In the genomic region with DNA sequence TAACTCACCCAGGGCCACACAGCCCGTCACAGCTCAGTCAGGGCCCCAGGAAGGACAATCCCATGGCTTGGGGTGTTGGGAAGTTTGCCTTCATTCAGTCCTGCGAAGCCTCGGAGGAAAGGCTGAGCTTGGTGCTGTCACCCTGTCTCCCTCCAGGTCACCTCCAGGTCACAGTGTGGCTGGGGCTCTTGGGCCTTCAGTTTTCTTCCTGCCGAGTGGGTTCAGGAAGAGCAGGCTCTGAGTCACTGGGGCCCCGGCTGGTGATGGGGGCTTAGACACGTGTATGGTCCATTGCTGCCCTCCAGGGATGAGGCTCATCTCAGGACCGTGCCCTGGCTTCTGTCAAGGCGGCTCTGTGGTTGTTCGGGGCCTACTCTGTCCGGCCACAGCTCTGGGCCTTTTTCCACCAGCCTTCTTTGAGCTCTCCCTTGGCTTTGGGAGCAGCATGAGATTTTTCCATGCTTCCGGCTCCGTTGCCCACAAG, we compare ENCODE assay signal across 1 cellular context.
TF ChIP-seq lines count a peak whose summit lies in the region.

No MANE protein-coding gene starts in this region.

TF ChIP-seq in HepG2, 621 proteins besides CTCF, POLR2A, EP300 and RAD21 (continued from another document and continues in another):
- TF ChIP-seq, protein P1, sequence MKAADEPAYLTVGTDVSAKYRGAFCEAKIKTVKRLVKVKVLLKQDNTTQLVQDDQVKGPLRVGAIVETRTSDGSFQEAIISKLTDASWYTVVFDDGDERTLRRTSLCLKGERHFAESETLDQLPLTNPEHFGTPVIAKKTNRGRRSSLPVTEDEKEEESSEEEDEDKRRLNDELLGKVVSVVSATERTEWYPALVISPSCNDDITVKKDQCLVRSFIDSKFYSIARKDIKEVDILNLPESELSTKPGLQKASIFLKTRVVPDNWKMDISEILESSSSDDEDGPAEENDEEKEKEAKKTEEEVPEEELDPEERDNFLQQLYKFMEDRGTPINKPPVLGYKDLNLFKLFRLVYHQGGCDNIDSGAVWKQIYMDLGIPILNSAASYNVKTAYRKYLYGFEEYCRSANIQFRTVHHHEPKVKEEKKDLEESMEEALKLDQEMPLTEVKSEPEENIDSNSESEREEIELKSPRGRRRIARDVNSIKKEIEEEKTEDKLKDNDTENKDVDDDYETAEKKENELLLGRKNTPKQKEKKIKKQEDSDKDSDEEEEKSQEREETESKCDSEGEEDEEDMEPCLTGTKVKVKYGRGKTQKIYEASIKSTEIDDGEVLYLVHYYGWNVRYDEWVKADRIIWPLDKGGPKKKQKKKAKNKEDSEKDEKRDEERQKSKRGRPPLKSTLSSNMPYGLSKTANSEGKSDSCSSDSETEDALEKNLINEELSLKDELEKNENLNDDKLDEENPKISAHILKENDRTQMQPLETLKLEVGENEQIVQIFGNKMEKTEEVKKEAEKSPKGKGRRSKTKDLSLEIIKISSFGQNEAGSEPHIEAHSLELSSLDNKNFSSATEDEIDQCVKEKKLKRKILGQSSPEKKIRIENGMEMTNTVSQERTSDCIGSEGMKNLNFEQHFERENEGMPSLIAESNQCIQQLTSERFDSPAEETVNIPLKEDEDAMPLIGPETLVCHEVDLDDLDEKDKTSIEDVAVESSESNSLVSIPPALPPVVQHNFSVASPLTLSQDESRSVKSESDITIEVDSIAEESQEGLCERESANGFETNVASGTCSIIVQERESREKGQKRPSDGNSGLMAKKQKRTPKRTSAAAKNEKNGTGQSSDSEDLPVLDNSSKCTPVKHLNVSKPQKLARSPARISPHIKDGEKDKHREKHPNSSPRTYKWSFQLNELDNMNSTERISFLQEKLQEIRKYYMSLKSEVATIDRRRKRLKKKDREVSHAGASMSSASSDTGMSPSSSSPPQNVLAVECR (CRISPR knock-in tag; IDR thresholded peaks at IDR 0.05; ENCODE audit: borderline replicate concordance): no peak
- TF ChIP-seq KDM6A (CRISPR knock-in tag; IDR thresholded peaks at IDR 0.05; ENCODE audit: low read depth): no peak
- TF ChIP-seq IRF9 (CRISPR knock-in tag; IDR thresholded peaks at IDR 0.05; ENCODE audit: borderline replicate concordance): no peak
- TF ChIP-seq, protein P2, sequence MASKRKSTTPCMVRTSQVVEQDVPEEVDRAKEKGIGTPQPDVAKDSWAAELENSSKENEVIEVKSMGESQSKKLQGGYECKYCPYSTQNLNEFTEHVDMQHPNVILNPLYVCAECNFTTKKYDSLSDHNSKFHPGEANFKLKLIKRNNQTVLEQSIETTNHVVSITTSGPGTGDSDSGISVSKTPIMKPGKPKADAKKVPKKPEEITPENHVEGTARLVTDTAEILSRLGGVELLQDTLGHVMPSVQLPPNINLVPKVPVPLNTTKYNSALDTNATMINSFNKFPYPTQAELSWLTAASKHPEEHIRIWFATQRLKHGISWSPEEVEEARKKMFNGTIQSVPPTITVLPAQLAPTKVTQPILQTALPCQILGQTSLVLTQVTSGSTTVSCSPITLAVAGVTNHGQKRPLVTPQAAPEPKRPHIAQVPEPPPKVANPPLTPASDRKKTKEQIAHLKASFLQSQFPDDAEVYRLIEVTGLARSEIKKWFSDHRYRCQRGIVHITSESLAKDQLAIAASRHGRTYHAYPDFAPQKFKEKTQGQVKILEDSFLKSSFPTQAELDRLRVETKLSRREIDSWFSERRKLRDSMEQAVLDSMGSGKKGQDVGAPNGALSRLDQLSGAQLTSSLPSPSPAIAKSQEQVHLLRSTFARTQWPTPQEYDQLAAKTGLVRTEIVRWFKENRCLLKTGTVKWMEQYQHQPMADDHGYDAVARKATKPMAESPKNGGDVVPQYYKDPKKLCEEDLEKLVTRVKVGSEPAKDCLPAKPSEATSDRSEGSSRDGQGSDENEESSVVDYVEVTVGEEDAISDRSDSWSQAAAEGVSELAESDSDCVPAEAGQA (IDR thresholded peaks at IDR 0.05; ENCODE audit: low read depth): no peak
- TF ChIP-seq, protein P2 (CRISPR knock-in tag; IDR thresholded peaks at IDR 0.05; ENCODE audit: borderline replicate concordance): no peak
- no peak for TF ChIP-seq ZNF18 (CRISPR knock-in tag; IDR thresholded peaks at IDR 0.05; ENCODE audit: insufficient replicate concordance)
- TF ChIP-seq MAF1 (CRISPR knock-in tag; IDR thresholded peaks at IDR 0.05; ENCODE audit: borderline replicate concordance): 0 out of 2 replicates have a peak, but pooled peaks have one; percentile 45
- TF ChIP-seq ZNF589 (CRISPR knock-in tag; conservative IDR thresholded peaks at IDR 0.05): no peak
- TF ChIP-seq, protein P3, sequence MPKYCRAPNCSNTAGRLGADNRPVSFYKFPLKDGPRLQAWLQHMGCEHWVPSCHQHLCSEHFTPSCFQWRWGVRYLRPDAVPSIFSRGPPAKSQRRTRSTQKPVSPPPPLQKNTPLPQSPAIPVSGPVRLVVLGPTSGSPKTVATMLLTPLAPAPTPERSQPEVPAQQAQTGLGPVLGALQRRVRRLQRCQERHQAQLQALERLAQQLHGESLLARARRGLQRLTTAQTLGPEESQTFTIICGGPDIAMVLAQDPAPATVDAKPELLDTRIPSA (CRISPR knock-in tag; IDR thresholded peaks at IDR 0.05; ENCODE audit: borderline replicate concordance): no peak
- no peak for TF ChIP-seq THAP7 (CRISPR knock-in tag; IDR thresholded peaks at IDR 0.05)
- TF ChIP-seq TERF1 (CRISPR knock-in tag; IDR thresholded peaks at IDR 0.05): no peak
- no peak for TF ChIP-seq EZH2 (conservative IDR thresholded peaks at IDR 0.05; ENCODE audit: low read depth, low read length)
- TF ChIP-seq ZSCAN21 (CRISPR knock-in tag; IDR thresholded peaks at IDR 0.05; ENCODE audit: borderline replicate concordance): peak; percentile 41; the same call in 1 of the 2 replicates
- peak; percentile 37; the same call in 1 of the 2 replicates for TF ChIP-seq ZNF232 (CRISPR knock-in tag; IDR thresholded peaks at IDR 0.05; ENCODE audit: borderline replicate concordance)
- TF ChIP-seq GMEB2 (CRISPR knock-in tag; IDR thresholded peaks at IDR 0.05; ENCODE audit: low read depth): no peak
- no peak for TF ChIP-seq ZFP91 (CRISPR knock-in tag; IDR thresholded peaks at IDR 0.05; ENCODE audit: borderline replicate concordance)
- 0 out of 2 replicates have a peak, but pooled peaks have one; percentile 10 for TF ChIP-seq ARNT2 (CRISPR knock-in tag; IDR thresholded peaks at IDR 0.05; ENCODE audit: low read depth)
- TF ChIP-seq ATM (IDR thresholded peaks at IDR 0.05; ENCODE audit: borderline replicate concordance): no peak
- TF ChIP-seq, protein P4, sequence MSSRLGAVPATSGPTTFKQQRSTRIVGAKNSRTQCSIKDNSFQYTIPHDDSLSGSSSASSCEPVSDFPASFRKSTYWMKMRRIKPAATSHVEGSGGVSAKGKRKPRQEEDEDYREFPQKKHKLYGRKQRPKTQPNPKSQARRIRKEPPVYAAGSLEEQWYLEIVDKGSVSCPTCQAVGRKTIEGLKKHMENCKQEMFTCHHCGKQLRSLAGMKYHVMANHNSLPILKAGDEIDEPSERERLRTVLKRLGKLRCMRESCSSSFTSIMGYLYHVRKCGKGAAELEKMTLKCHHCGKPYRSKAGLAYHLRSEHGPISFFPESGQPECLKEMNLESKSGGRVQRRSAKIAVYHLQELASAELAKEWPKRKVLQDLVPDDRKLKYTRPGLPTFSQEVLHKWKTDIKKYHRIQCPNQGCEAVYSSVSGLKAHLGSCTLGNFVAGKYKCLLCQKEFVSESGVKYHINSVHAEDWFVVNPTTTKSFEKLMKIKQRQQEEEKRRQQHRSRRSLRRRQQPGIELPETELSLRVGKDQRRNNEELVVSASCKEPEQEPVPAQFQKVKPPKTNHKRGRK (CRISPR knock-in tag; IDR thresholded peaks at IDR 0.05): no peak
- TF ChIP-seq ARID3A (IDR thresholded peaks at IDR 0.05; ENCODE audit: low read depth, low read length): no peak
- TF ChIP-seq PAWR (CRISPR knock-in tag; IDR thresholded peaks at IDR 0.05; ENCODE audit: borderline replicate concordance): no peak
- TF ChIP-seq ZIK1 (CRISPR knock-in tag; IDR thresholded peaks at IDR 0.05; ENCODE audit: borderline replicate concordance, low read depth): no peak; the same call in 1 of the 2 replicates
- TF ChIP-seq ZFY (CRISPR knock-in tag; IDR thresholded peaks at IDR 0.05): peak; percentile 51; the same call in 1 of the 2 replicates
- no peak for TF ChIP-seq KLF6 (CRISPR knock-in tag; IDR thresholded peaks at IDR 0.05)
- TF ChIP-seq BRD4 (CRISPR knock-in tag; IDR thresholded peaks at IDR 0.05): peak; percentile 35; the same call in 1 of the 2 replicates
- peak; percentile 63 for TF ChIP-seq FOSL2 (CRISPR knock-in tag; IDR thresholded peaks at IDR 0.05)
- TF ChIP-seq MBD4 (IDR thresholded peaks at IDR 0.05; ENCODE audit: borderline replicate concordance, low read length): no peak
- TF ChIP-seq AGO1 (IDR thresholded peaks at IDR 0.05; ENCODE audit: low read depth, low read length, poor library complexity, severe bottlenecking): no peak
